ENCODE assay signal across 10 cellular contexts in genomic region chr3:117017135-117017990, GRCh38.
DNase-seq lines count a peak whose midpoint lies in the region; ATAC-seq lines count a peak whose summit lies in the region.
"Had no signal": no experiment of that assay in that cellular context is flagged by ENCODE, and none has a peak within 500 bp of the region (broad histone marks: within the 10 kb centered on the region; RNA-seq: fewer than 3 reads in every experiment).

No MANE protein-coding gene starts in this region.

- no peak overlapping the region for H3K14ac ChIP-seq in mesenchymal stem cell (ENCODE audit: low read length in 2 of 2)

- H3K27me3 ChIP-seq in mesenchymal stem cell (ENCODE audit: control insufficient read depth in 1 of 2, insufficient read depth in 1 of 2, low read length in 2 of 2), result no peaks in the 10 kb centered on the region

- no peak overlapping the region for H3K4me2 ChIP-seq in mesenchymal stem cell (ENCODE audit: low read length, poor library complexity, severe bottlenecking)

- peaks cover 3% of the 10 kb centered on the region for H3K4me1 ChIP-seq in mesenchymal stem cell (ENCODE audit: control insufficient read depth, insufficient read depth, low read depth, low read length)

- H2AFZ ChIP-seq in mesenchymal stem cell (ENCODE audit: low read depth, low read length), result no peak overlapping the region

- no peak overlapping the region for H2BK120ac ChIP-seq in mesenchymal stem cell (ENCODE audit: low read depth, low read length)

- H2BK12ac ChIP-seq in mesenchymal stem cell (ENCODE audit: low read length in 2 of 2), result peak overlapping the region in 1 of 2 experiments; percentile 15

- H3K27ac ChIP-seq in mesenchymal stem cell (ENCODE audit: low read length, poor library complexity, severe bottlenecking), result no peak overlapping the region

- no peak overlapping the region for H2AK5ac ChIP-seq in mesenchymal stem cell (ENCODE audit: low read length, severe bottlenecking)

- no peak overlapping the region for H3K4ac ChIP-seq in mesenchymal stem cell (ENCODE audit: low read depth in 1 of 2, low read length in 2 of 2)

- peak; percentile 56 for DNase-seq in mesenchymal stem cell
- DNase-seq in activated effector memory CD4-positive, alpha-beta T cell treated with anti-CD3 and anti-CD28 coated beads, Interleukin-2, amount 50 U/mL, for 16 hours, result no peak
- no peak for DNase-seq in SHP77 (lab: John Stamatoyannopoulos, UW)
- DNase-seq in posterior vena cava (ENCODE audit: low spot score), result no peak
- DNase-seq: activated CD8-positive, alpha-beta memory T cell treated with anti-CD3 and anti-CD28 coated beads, Interleukin-2, amount 50 U/mL, for 48 hours; aorta; stimulated activated CD4-positive, alpha-beta T cell treated with anti-CD3 and anti-CD28 coated beads, Interleukin-2, amount 100 ng/mL, for 24 hours had no signal

- H3K9me3 ChIP-seq in mesenchymal stem cell (ENCODE audit: control insufficient read depth, low read length), result no peaks in the 10 kb centered on the region

- H3K36me3 ChIP-seq in mesenchymal stem cell (ENCODE audit: control insufficient read depth in 1 of 2, insufficient read depth in 2 of 2, low read depth in 1 of 2, low read length in 2 of 2), result no peaks in the 10 kb centered on the region

- no peak overlapping the region for H4K91ac ChIP-seq in mesenchymal stem cell (ENCODE audit: low read length)

- no peaks in the 10 kb centered on the region for H3K79me1 ChIP-seq in mesenchymal stem cell (replicated peaks; ENCODE audit: low read length, poor library complexity, severe bottlenecking)

- intact Hi-C loops in posterior vena cava (cut with DNase I), result loop anchor here in 1 of 2 donors (10.0 kb wide), 1 partner anchor 707 kb away; no protein-coding TSS in a partner anchor

- no peak overlapping the region for H3K9ac ChIP-seq in mesenchymal stem cell (ENCODE audit: low read length)

- no peak overlapping the region for H3K18ac ChIP-seq in mesenchymal stem cell (ENCODE audit: low read depth in 1 of 2, low read length in 2 of 2)

- WGBS in mesenchymal stem cell, result 59% methylated on average over 4 of the region's 7 CpGs

- no peak overlapping the region for H2BK5ac ChIP-seq in mesenchymal stem cell (ENCODE audit: low read depth, low read length, poor library complexity, severe bottlenecking)

- no peak overlapping the region for H4K8ac ChIP-seq in mesenchymal stem cell (ENCODE audit: low read length)

- no peak overlapping the region for H3K4me3 ChIP-seq in mesenchymal stem cell (ENCODE audit: insufficient read depth in 1 of 2, low read depth in 1 of 2, low read length in 2 of 2)

- H3K23ac ChIP-seq in mesenchymal stem cell (ENCODE audit: low read length in 2 of 2), result no peak overlapping the region

- ATAC-seq in GM19035 (IDR thresholded peaks at IDR 0.05; ENCODE audit: unreplicated experiment) (peak; percentile 90), GM21786 (IDR thresholded peaks at IDR 0.05; ENCODE audit: unreplicated experiment) (peak; percentile 76), HG03280 (IDR thresholded peaks at IDR 0.05; ENCODE audit: unreplicated experiment) (peak; percentile 83)

- no peak overlapping the region for H2BK15ac ChIP-seq in mesenchymal stem cell (ENCODE audit: low read depth, poor library complexity, severe bottlenecking)
